Comparison of ENCODE assay signal across 23 cellular contexts in the genomic region with DNA sequence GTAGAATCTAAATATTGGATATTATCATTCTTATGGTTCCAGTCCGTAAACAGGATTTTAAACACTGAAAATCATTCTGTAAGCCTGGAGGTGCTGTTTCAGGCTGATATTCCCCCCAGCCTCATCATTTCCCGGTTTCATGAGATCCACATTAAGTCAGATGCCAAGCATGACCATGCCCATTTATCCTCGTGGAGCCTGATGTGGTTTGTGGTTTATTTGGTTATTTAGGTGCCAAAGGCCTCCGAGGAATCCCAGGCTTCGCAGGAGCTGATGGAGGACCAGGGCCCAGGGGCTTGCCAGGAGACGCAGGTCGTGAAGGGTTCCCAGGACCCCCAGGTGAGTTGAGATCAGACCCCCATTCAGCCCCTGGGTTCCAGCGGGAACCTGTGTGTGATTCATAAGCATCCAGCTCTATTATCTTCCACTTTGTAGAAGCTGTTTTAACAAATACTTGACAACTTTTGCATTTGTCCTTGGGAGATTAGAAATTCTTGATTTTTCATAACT.
"Had no signal": no experiment of that assay in that cellular context is flagged by ENCODE, and none has a peak within 500 bp of the region (broad histone marks: within the 10 kb centered on the region; RNA-seq: fewer than 3 reads in every experiment).

No MANE protein-coding gene starts in this region.

- H3K4me3 ChIP-seq: K562, Peyer's patch had no signal

- H3K27me3 ChIP-seq: Peyer's patch had no signal

- DNase-seq: activated B cell treated with CpG ODN at 0.5 μM for 24 hours; activated CD4-positive, alpha-beta T cell treated with anti-CD3 and anti-CD28 coated beads for 1 hour; activated CD4-positive, alpha-beta T cell treated with anti-CD3 and anti-CD28 coated beads, Interleukin-2, amount 10 ng/mL, durations not matched to agents 24 days and 14 days; activated CD4-positive, alpha-beta T cell treated with anti-CD3 and anti-CD28 coated beads, Interleukin-2, amount 50 U/mL, for 48 hours; activated CD8-positive, alpha-beta memory T cell treated with anti-CD3 and anti-CD28 coated beads, Interleukin-2, amount 10 ng/mL, durations not matched to agents 7 days and 5 days; activated gamma-delta T cell; activated naive CD4-positive, alpha-beta T cell treated with anti-CD3 and anti-CD28 coated beads for 36 hours; activated naive CD8-positive, alpha-beta T cell treated with anti-CD3 and anti-CD28 coated beads for 36 hours; activated T-cell treated with anti-CD3 and anti-CD28 coated beads, Interleukin-2, amount 50 U/mL, for 4 hours; Karpas-422; NCI-H1105 treated with DMSO at 0.1 percent for 48 hours; NCI-H1436 treated with DMSO at 0.1 percent for 48 hours; NCI-H187; NCI-H2081; NCI-H510A treated with DMSO at 0.1 percent for 48 hours; NCI-H69; NK-92 treated with Interleukin-12 subunit alpha and Interleukin-12 subunit beta, amount 100 ng/mL, for 24 hours; Peyer's patch; SHP77 treated with DMSO at 0.1 percent for 48 hours; T-cell; T-helper 2 cell; T1000 had no signal

- H3K27ac ChIP-seq: Peyer's patch had no signal

- H3K9me3 ChIP-seq: Peyer's patch had no signal
